ENCODE assay signal across 1 cellular context in the genomic region with DNA sequence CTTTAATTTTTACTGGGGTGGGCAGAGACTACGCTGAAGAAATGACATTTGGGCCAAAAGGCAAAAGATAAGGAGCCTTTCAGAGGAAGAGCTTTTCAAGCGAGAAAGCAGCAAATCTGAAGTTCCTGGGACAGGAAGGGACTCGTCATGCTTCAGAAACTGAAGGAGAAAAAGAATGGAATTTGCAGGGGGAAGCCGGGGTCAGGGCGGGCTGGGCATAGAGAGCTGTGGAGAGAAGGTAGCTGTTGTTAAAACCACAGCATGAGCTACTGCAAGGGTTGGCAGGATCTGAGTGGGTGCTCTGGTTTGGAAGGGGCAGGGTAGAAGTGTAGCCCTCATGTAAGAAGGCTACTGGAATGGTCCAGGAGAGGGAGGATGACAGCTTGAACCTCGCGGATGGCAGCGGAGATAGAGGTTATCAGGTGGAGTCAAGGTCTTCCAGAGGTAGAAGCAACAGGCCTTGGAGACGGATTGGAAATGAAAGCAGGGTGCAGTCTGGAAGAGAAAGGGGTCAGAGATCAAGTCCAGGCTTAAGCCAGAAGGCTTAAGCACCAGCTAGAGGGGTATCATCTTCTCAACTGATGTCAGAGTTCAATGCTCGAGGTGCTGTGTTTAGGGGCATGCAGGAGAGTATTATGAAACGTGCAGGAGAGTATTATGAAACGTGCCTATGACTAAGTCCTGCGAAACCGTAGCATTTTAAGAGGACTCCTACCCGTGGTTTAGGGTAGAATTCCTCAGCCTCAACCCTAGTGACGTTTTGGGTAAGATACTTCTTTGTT.
A peak's percentile ranks its signal among the peaks of the same experiment; 100 is the strongest.
TF ChIP-seq lines count a peak whose summit lies in the region.

No MANE protein-coding gene starts in this region.

TF ChIP-seq in HepG2, 621 proteins besides CTCF, POLR2A, EP300 and RAD21 (continues in another document):
- TF ChIP-seq, protein P1, sequence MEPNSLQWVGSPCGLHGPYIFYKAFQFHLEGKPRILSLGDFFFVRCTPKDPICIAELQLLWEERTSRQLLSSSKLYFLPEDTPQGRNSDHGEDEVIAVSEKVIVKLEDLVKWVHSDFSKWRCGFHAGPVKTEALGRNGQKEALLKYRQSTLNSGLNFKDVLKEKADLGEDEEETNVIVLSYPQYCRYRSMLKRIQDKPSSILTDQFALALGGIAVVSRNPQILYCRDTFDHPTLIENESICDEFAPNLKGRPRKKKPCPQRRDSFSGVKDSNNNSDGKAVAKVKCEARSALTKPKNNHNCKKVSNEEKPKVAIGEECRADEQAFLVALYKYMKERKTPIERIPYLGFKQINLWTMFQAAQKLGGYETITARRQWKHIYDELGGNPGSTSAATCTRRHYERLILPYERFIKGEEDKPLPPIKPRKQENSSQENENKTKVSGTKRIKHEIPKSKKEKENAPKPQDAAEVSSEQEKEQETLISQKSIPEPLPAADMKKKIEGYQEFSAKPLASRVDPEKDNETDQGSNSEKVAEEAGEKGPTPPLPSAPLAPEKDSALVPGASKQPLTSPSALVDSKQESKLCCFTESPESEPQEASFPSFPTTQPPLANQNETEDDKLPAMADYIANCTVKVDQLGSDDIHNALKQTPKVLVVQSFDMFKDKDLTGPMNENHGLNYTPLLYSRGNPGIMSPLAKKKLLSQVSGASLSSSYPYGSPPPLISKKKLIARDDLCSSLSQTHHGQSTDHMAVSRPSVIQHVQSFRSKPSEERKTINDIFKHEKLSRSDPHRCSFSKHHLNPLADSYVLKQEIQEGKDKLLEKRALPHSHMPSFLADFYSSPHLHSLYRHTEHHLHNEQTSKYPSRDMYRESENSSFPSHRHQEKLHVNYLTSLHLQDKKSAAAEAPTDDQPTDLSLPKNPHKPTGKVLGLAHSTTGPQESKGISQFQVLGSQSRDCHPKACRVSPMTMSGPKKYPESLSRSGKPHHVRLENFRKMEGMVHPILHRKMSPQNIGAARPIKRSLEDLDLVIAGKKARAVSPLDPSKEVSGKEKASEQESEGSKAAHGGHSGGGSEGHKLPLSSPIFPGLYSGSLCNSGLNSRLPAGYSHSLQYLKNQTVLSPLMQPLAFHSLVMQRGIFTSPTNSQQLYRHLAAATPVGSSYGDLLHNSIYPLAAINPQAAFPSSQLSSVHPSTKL (CRISPR knock-in tag; IDR thresholded peaks at IDR 0.05) = peak; percentile 61; the same call in 1 of the 2 replicates
- TF ChIP-seq, protein P2, sequence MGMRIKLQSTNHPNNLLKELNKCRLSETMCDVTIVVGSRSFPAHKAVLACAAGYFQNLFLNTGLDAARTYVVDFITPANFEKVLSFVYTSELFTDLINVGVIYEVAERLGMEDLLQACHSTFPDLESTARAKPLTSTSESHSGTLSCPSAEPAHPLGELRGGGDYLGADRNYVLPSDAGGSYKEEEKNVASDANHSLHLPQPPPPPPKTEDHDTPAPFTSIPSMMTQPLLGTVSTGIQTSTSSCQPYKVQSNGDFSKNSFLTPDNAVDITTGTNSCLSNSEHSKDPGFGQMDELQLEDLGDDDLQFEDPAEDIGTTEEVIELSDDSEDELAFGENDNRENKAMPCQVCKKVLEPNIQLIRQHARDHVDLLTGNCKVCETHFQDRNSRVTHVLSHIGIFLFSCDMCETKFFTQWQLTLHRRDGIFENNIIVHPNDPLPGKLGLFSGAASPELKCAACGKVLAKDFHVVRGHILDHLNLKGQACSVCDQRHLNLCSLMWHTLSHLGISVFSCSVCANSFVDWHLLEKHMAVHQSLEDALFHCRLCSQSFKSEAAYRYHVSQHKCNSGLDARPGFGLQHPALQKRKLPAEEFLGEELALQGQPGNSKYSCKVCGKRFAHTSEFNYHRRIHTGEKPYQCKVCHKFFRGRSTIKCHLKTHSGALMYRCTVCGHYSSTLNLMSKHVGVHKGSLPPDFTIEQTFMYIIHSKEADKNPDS (CRISPR knock-in tag; IDR thresholded peaks at IDR 0.05) = peak; percentile 53; the same call in 1 of the 2 replicates
- peak; percentile 72; the same call in 1 of the 2 replicates for TF ChIP-seq ZNF12 (CRISPR knock-in tag; IDR thresholded peaks at IDR 0.05)
- TF ChIP-seq NR2F1 (CRISPR knock-in tag; IDR thresholded peaks at IDR 0.05) = peak; percentile 19 to 29; a peak in 2 of 4 replicates
- TF ChIP-seq GATAD2A (CRISPR knock-in tag; IDR thresholded peaks at IDR 0.05) = peak; percentile 36; the same call in 1 of the 2 replicates
- TF ChIP-seq HOXA3 (CRISPR knock-in tag; IDR thresholded peaks at IDR 0.05) = 0 out of 2 replicates have a peak, but pooled peaks have one; percentile 34
- TF ChIP-seq ZNF121 (CRISPR knock-in tag; IDR thresholded peaks at IDR 0.05) = no peak
- 0 out of 2 replicates have a peak, but pooled peaks have one; percentile 27 for TF ChIP-seq RXRB (CRISPR knock-in tag; IDR thresholded peaks at IDR 0.05; ENCODE audit: borderline replicate concordance)
- 0 out of 2 replicates have a peak, but pooled peaks have one; percentile 34 for TF ChIP-seq JUND (CRISPR knock-in tag; IDR thresholded peaks at IDR 0.05)
- peak; percentile 72; the same call in 1 of the 2 replicates for TF ChIP-seq CEBPB (IDR thresholded peaks at IDR 0.05; ENCODE audit: borderline replicate concordance, low read depth, low read length)
- TF ChIP-seq FOSL2 (CRISPR knock-in tag; IDR thresholded peaks at IDR 0.05) = peak; percentile 91
- TF ChIP-seq, protein P3, sequence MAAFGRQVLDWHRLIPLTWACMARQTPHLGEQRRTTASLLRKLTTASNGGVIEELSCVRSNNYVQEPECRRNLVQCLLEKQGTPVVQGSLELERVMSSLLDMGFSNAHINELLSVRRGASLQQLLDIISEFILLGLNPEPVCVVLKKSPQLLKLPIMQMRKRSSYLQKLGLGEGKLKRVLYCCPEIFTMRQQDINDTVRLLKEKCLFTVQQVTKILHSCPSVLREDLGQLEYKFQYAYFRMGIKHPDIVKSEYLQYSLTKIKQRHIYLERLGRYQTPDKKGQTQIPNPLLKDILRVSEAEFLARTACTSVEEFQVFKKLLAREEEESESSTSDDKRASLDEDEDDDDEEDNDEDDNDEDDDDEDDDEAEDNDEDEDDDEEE (CRISPR knock-in tag; IDR thresholded peaks at IDR 0.05) = 0 out of 2 replicates have a peak, but pooled peaks have one; percentile 29
- TF ChIP-seq ZNF331 (CRISPR knock-in tag; IDR thresholded peaks at IDR 0.05) = no peak
- TF ChIP-seq FOSL1 (CRISPR knock-in tag; IDR thresholded peaks at IDR 0.05; ENCODE audit: borderline replicate concordance) = 0 out of 2 replicates have a peak, but pooled peaks have one; percentile 29
- TF ChIP-seq, protein P4, sequence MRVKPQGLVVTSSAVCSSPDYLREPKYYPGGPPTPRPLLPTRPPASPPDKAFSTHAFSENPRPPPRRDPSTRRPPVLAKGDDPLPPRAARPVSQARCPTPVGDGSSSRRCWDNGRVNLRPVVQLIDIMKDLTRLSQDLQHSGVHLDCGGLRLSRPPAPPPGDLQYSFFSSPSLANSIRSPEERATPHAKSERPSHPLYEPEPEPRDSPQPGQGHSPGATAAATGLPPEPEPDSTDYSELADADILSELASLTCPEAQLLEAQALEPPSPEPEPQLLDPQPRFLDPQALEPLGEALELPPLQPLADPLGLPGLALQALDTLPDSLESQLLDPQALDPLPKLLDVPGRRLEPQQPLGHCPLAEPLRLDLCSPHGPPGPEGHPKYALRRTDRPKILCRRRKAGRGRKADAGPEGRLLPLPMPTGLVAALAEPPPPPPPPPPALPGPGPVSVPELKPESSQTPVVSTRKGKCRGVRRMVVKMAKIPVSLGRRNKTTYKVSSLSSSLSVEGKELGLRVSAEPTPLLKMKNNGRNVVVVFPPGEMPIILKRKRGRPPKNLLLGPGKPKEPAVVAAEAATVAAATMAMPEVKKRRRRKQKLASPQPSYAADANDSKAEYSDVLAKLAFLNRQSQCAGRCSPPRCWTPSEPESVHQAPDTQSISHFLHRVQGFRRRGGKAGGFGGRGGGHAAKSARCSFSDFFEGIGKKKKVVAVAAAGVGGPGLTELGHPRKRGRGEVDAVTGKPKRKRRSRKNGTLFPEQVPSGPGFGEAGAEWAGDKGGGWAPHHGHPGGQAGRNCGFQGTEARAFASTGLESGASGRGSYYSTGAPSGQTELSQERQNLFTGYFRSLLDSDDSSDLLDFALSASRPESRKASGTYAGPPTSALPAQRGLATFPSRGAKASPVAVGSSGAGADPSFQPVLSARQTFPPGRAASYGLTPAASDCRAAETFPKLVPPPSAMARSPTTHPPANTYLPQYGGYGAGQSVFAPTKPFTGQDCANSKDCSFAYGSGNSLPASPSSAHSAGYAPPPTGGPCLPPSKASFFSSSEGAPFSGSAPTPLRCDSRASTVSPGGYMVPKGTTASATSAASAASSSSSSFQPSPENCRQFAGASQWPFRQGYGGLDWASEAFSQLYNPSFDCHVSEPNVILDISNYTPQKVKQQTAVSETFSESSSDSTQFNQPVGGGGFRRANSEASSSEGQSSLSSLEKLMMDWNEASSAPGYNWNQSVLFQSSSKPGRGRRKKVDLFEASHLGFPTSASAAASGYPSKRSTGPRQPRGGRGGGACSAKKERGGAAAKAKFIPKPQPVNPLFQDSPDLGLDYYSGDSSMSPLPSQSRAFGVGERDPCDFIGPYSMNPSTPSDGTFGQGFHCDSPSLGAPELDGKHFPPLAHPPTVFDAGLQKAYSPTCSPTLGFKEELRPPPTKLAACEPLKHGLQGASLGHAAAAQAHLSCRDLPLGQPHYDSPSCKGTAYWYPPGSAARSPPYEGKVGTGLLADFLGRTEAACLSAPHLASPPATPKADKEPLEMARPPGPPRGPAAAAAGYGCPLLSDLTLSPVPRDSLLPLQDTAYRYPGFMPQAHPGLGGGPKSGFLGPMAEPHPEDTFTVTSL (CRISPR knock-in tag; IDR thresholded peaks at IDR 0.05; ENCODE audit: borderline replicate concordance) = peak; percentile 52; the same call in 1 of the 2 replicates
- TF ChIP-seq, protein P5, sequence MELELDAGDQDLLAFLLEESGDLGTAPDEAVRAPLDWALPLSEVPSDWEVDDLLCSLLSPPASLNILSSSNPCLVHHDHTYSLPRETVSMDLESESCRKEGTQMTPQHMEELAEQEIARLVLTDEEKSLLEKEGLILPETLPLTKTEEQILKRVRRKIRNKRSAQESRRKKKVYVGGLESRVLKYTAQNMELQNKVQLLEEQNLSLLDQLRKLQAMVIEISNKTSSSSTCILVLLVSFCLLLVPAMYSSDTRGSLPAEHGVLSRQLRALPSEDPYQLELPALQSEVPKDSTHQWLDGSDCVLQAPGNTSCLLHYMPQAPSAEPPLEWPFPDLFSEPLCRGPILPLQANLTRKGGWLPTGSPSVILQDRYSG (CRISPR knock-in tag; IDR thresholded peaks at IDR 0.05) = no peak
- 0 out of 2 replicates have a peak, but pooled peaks have one; percentile 30 for TF ChIP-seq DPF2 (CRISPR knock-in tag; IDR thresholded peaks at IDR 0.05; ENCODE audit: borderline replicate concordance, low read depth)
- peak; percentile 22; the same call in 1 of the 2 replicates for TF ChIP-seq HMG20A (CRISPR knock-in tag; IDR thresholded peaks at IDR 0.05; ENCODE audit: borderline replicate concordance)
- TF ChIP-seq, protein P6, sequence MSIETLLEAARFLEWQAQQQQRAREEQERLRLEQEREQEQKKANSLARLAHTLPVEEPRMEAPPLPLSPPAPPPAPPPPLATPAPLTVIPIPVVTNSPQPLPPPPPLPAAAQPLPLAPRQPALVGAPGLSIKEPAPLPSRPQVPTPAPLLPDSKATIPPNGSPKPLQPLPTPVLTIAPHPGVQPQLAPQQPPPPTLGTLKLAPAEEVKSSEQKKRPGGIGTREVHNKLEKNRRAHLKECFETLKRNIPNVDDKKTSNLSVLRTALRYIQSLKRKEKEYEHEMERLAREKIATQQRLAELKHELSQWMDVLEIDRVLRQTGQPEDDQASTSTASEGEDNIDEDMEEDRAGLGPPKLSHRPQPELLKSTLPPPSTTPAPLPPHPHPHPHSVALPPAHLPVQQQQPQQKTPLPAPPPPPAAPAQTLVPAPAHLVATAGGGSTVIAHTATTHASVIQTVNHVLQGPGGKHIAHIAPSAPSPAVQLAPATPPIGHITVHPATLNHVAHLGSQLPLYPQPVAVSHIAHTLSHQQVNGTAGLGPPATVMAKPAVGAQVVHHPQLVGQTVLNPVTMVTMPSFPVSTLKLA (IDR thresholded peaks at IDR 0.05) = 0 out of 2 replicates have a peak, but pooled peaks have one; percentile 3
- no peak for TF ChIP-seq ZNF230 (CRISPR knock-in tag; IDR thresholded peaks at IDR 0.05)
- no peak for TF ChIP-seq ZNF788 (CRISPR knock-in tag; IDR thresholded peaks at IDR 0.05; ENCODE audit: borderline replicate concordance)
- TF ChIP-seq SOX13 (IDR thresholded peaks at IDR 0.05) = no peak
- peak in 1 of 2 experiments; percentile 24; a peak in 1 of 4 replicates for TF ChIP-seq SOX13 (CRISPR knock-in tag; conservative IDR thresholded peaks at IDR 0.05 in 1 of 2, IDR thresholded peaks at IDR 0.05 in 1 of 2)
- TF ChIP-seq, protein P7, sequence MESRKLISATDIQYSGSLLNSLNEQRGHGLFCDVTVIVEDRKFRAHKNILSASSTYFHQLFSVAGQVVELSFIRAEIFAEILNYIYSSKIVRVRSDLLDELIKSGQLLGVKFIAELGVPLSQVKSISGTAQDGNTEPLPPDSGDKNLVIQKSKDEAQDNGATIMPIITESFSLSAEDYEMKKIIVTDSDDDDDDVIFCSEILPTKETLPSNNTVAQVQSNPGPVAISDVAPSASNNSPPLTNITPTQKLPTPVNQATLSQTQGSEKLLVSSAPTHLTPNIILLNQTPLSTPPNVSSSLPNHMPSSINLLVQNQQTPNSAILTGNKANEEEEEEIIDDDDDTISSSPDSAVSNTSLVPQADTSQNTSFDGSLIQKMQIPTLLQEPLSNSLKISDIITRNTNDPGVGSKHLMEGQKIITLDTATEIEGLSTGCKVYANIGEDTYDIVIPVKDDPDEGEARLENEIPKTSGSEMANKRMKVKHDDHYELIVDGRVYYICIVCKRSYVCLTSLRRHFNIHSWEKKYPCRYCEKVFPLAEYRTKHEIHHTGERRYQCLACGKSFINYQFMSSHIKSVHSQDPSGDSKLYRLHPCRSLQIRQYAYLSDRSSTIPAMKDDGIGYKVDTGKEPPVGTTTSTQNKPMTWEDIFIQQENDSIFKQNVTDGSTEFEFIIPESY (CRISPR knock-in tag; IDR thresholded peaks at IDR 0.05) = peak; percentile 96
- TF ChIP-seq RARA (CRISPR knock-in tag; IDR thresholded peaks at IDR 0.05) = peak; percentile 27; the same call in 1 of the 2 replicates
